Comparison of ENCODE assay signal across 8 cellular contexts in the genomic region with DNA sequence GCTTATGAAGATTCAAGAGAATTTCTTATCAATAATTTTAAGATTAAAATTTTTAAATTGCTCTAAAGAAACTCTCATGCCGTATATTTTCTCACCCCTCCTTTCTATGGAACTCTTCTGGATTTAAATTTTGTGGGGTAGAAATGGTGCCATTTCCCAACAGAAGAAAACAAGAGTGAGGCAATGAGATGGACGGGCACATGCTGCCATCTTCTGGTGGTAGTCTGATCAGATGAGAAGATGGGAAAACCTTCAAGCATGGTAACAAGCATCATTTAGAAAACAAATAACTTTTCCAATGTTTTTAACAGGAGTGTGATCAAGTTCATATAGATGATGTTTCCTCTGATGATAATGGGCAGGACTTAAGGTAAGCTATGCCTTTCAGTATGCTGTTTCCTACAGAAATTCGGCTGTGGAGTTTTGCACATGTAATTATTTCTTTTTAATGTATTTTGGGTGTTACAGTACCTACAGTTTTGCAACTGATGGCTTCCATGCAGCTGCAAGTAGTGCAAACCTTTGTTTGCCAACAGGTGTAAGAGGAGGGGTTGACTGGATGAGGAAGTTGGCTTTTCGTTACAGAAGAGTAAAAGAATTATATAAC.
A peak's percentile ranks its signal among the peaks of the same experiment; 100 is the strongest.
DNase-seq lines count a peak whose midpoint lies in the region; ATAC-seq and TF ChIP-seq lines count a peak whose summit lies in the region.

No MANE protein-coding gene starts in this region.

- no TSS peak for BruUV-seq in PC-9 (replicated peaks; lab: Mats Ljungman, UMichigan)

- 56% methylated on average over 4 of the region's 4 CpGs for WGBS in testis, 2 donors

- TF ChIP-seq CTCF in PC-9 (conservative IDR thresholded peaks at IDR 0.05) (peak; percentile 93), choroid plexus epithelial cell (conservative IDR thresholded peaks at IDR 0.05; ENCODE audit: low read depth, low read length) (peak; percentile 84), lower lobe of right lung (IDR thresholded peaks at IDR 0.05) (peak; percentile 54), testis (IDR thresholded peaks at IDR 0.05) (peak; percentile 43 to 48 (median 46))

- POLR2A ChIA-PET in PC-9 (lab: Charles Lee; ENCODE audit: unreplicated experiment): no interaction called here

- TF ChIP-seq POLR2A in testis (IDR thresholded peaks at IDR 0.05): no peak

- H3K27me3 ChIP-seq in PC-9 (ENCODE audit: insufficient read depth, low read depth) (no peaks in the 10 kb centered on the region), lower lobe of right lung (ENCODE audit: low read depth) (no peaks in the 10 kb centered on the region), testis (no peaks in the 10 kb centered on the region)

- H3K4me3 ChIP-seq in PC-9: no peak overlapping the region
- no peak overlapping the region for H3K4me3 ChIP-seq in choroid plexus epithelial cell (ENCODE audit: low read depth, low read length)
- no peak overlapping the region for H3K4me3 ChIP-seq in lower lobe of right lung
- H3K4me3 ChIP-seq in testis: no peak overlapping the region

- no peaks in the 10 kb centered on the region for H3K79me2 ChIP-seq in PC-9 (ENCODE audit: low read depth)

- H3K36me3 ChIP-seq in PC-9 (ENCODE audit: low read depth): no peaks in the 10 kb centered on the region
- no peaks in the 10 kb centered on the region for H3K36me3 ChIP-seq in lower lobe of right lung
- no peaks in the 10 kb centered on the region for H3K36me3 ChIP-seq in testis (ENCODE audit: low read depth, missing control alignments)

- H2AFZ ChIP-seq in PC-9: no peak overlapping the region

- CTCF ChIA-PET in PC-9 (lab: Charles Lee): interaction anchor here (0.6 kb wide), 1 partner anchor 170 kb away, joined by 3 read pairs; no protein-coding TSS in a partner anchor

- H4K20me1 ChIP-seq in PC-9 (ENCODE audit: insufficient read depth): no peaks in the 10 kb centered on the region; the same call in 1 of the 2 replicates

- H3K27ac ChIP-seq in PC-9: no peak overlapping the region
- no peak overlapping the region for H3K27ac ChIP-seq in lower lobe of right lung
- H3K27ac ChIP-seq in testis: no peak overlapping the region

- no peaks in the 10 kb centered on the region for H3K9me2 ChIP-seq in PC-9 (ENCODE audit: insufficient read depth)

- no peaks in the 10 kb centered on the region for H3F3A ChIP-seq in PC-9 (ENCODE audit: insufficient read depth, low read depth)

- H3K4me2 ChIP-seq in PC-9: no peak overlapping the region

- H3K9me3 ChIP-seq in PC-9 (ENCODE audit: insufficient read depth, low read depth) (no peaks in the 10 kb centered on the region), lower lobe of right lung (no peaks in the 10 kb centered on the region), testis (no peaks in the 10 kb centered on the region)

- ATAC-seq in HG02885 (IDR thresholded peaks at IDR 0.05; ENCODE audit: poor library complexity, unreplicated experiment) (peak; percentile 44), lower lobe of right lung (peak in 1 of 2 donors; percentile 70)

- H3K4me1 ChIP-seq in PC-9 (replicated peaks; ENCODE audit: insufficient read depth): no peaks in the 10 kb centered on the region
- no peaks in the 10 kb centered on the region for H3K4me1 ChIP-seq in lower lobe of right lung
- H3K4me1 ChIP-seq in testis: no peaks in the 10 kb centered on the region

- DNase-seq in ELF-1 (ENCODE audit: low read depth, low spot score) (peak; percentile 41), PC-9 (peak in 1 of 2 experiments; percentile 45), choroid plexus epithelial cell (ENCODE audit: low read depth) (peak; percentile 82), lower lobe of right lung (peak; percentile 39), testis (peak; percentile 71), GF-D8 (lab: John Stamatoyannopoulos, UW) (no peak), cerebellar nuclear complex (lab: John Stamatoyannopoulos, UW) (no peak)

- intact Hi-C loops in PC-9 (cut with micrococcal nuclease; ENCODE audit: unreplicated experiment): loop anchor here (1.0 to 5.0 kb wide), 8 partner anchors 84 to 690 kb away; no protein-coding TSS in a partner anchor
- intact Hi-C loops in lower lobe of right lung (cut with DNase I): loop anchor here (10.0 kb wide), 1 partner anchor 328 kb away; no protein-coding TSS in a partner anchor
- intact Hi-C loops in testis (cut with DNase I; ENCODE audit: low total_unique reads): no loop called here

Comparison
In these comparisons a context has a peak if more than half of its experiments do, and no peak if none do; other contexts are left out.
1. DNase-seq: peak in ELF-1 (single experiment), choroid plexus epithelial cell (single experiment), lower lobe of right lung (single experiment) and testis (single experiment); none in GF-D8 (single experiment) and cerebellar nuclear complex (0 of 2).
2. Peak in every context shown above with its lines, with median percentiles within 50 percentile points of each other: CTCF ChIP-seq.